In the genomic region with DNA sequence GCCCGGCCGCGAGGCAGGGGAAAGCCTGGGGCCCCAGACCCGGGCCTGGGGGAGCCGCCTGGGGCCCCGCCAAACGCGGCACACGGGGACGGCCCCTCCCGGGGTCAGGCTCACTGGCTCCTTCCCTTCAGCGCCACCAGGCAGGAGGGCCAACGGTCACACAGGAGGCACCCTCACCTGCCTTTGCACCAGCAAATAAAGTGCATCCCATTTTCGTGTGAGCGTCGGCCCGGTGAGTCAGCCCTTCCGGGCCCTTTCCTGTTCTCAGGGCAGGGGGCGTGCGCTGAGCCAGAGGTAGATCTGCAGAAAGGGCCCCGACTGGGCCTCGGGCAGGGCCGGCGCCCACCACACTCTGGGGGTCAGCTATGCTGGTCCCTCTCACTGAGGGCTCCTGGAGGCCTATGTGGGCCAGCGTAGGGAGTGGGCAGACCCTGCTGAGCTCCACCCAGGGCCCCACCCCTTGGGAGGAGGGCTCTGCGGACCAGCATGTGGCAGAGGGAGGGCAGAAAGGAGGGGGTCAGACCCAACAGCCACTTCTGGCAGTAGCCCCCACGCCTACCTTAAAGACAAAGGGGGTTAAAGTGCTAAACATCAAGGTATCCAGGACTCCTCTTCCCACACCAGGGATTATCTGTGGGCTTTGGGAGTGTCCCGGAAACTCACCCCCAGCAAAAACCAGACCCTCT, we compare ENCODE assay signal across 8 cellular contexts. TPM values are rescaled to one million over a fixed set of nuclear protein-coding genes. Genes with fewer than 3 reads are reported as not detected.
DNase-seq lines count a peak whose midpoint lies in the region; ATAC-seq and TF ChIP-seq lines count a peak whose summit lies in the region.

No MANE protein-coding gene starts in this region.

- intact Hi-C loops in Caco-2 (cut with micrococcal nuclease; ENCODE audit: unreplicated experiment) (loop anchor here (1.0 to 5.0 kb wide), 6 partner anchors 12 to 420 kb away; a partner anchor contains a TSS), activated B cell treated with CpG ODN at 0.5 μM for 24 hours (cut with micrococcal nuclease) (loop anchor here (5.0 kb wide), 2 partner anchors 315 to 405 kb away; a partner anchor contains a TSS)

- peak; percentile 96 to 97 for DNase-seq in Caco-2
- DNase-seq in H7 = peak; percentile 95
- peak; percentile 54 to 79 for DNase-seq in NCI-H1930 (lab: John Stamatoyannopoulos, UW)
- DNase-seq in activated B cell treated with CpG ODN at 0.5 μM for 24 hours = peak; percentile 65
- DNase-seq in choroid plexus epithelial cell (ENCODE audit: low read depth) = peak; percentile 75
- DNase-seq in stimulated activated CD4-positive, alpha-beta T cell treated with anti-CD3 and anti-CD28 coated beads, Interleukin-2, amount 100 ng/mL, for 4 hours (ENCODE audit: low read depth) = peak; percentile 67

- CTCF ChIA-PET in Caco-2 (lab: Charles Lee) = interaction anchor here (1.0 to 2.7 kb wide), 11 partner anchors 17 to 419 kb away, joined by 3 to 38 read pairs (median 5); a partner anchor contains a TSS
- CTCF ChIA-PET in activated B cell treated with CpG ODN at 0.5 μM for 24 hours (lab: Charles Lee) = interaction anchor here (0.9 to 1.3 kb wide), 3 partner anchors 24 to 419 kb away, joined by 3 to 6 read pairs (median 4); a partner anchor contains a TSS

- H3K4me3 ChIP-seq in Caco-2 (ENCODE audit: low read depth, low read length) = peak overlapping the region; percentile 58
- H3K4me3 ChIP-seq in H7 (ENCODE audit: insufficient read depth, low read depth, low read length) = peak overlapping the region; percentile 65
- peak overlapping the region; percentile 66 for H3K4me3 ChIP-seq in choroid plexus epithelial cell (ENCODE audit: low read depth, low read length)

- peak overlapping the region; percentile 94 for H3K27ac Mint-ChIP-seq in Caco-2 (ENCODE audit: unreplicated experiment)
- peak overlapping the region; percentile 85 for H3K27ac Mint-ChIP-seq in activated B cell treated with CpG ODN at 0.5 μM for 24 hours

- ATAC-seq in activated B cell treated with CpG ODN at 0.5 μM for 24 hours (ENCODE audit: low read depth) (peak; percentile 31), GM21367 (IDR thresholded peaks at IDR 0.05; ENCODE audit: unreplicated experiment) (no peak)

- H3K9me3 Mint-ChIP-seq in Caco-2 (ENCODE audit: unreplicated experiment) (no peaks in the 10 kb centered on the region), activated B cell treated with CpG ODN at 0.5 μM for 24 hours (no peaks in the 10 kb centered on the region)

- H3K36me3 ChIP-seq in Caco-2 (ENCODE audit: control insufficient read depth, insufficient read depth, low read length) = peaks cover 4% of the 10 kb centered on the region
- peaks cover 2% of the 10 kb centered on the region for H3K36me3 ChIP-seq in H7 (replicated peaks; ENCODE audit: control insufficient read depth, insufficient read depth, low read length)

- H3K4me1 Mint-ChIP-seq in Caco-2 (ENCODE audit: low read depth, unreplicated experiment) = peaks cover 43% of the 10 kb centered on the region
- H3K4me1 Mint-ChIP-seq in activated B cell treated with CpG ODN at 0.5 μM for 24 hours = peaks cover 39% of the 10 kb centered on the region

- peaks cover 68% of the 10 kb centered on the region for H3K36me3 Mint-ChIP-seq in Caco-2 (ENCODE audit: insufficient read depth, unreplicated experiment)
- H3K36me3 Mint-ChIP-seq in activated B cell treated with CpG ODN at 0.5 μM for 24 hours (ENCODE audit: low read depth) = peaks cover 8% of the 10 kb centered on the region

- POLR2A ChIA-PET in Caco-2 (lab: Charles Lee) = interaction anchor here (0.5 to 2.0 kb wide), 16 partner anchors 16 to 436 kb away, joined by 3 to 17 read pairs (median 4); a partner anchor contains a TSS
- POLR2A ChIA-PET in activated B cell treated with CpG ODN at 0.5 μM for 24 hours (lab: Charles Lee) = interaction anchor here (0.6 to 2.2 kb wide), 8 partner anchors 11 to 436 kb away, joined by 4 to 13 read pairs (median 9); a partner anchor contains a TSS

- TF ChIP-seq CTCF in Caco-2 (IDR thresholded peaks at IDR 0.05; ENCODE audit: insufficient read depth in 1 of 2, low read depth in 1 of 2, low read length in 1 of 2, severe bottlenecking in 1 of 2, unreplicated experiment in 1 of 2) (peak; percentile 33 to 38), activated B cell treated with CpG ODN at 0.5 μM for 24 hours (IDR thresholded peaks at IDR 0.05) (no peak), choroid plexus epithelial cell (conservative IDR thresholded peaks at IDR 0.05; ENCODE audit: low read depth, low read length) (peak; percentile 27)

- H3K27me3 ChIP-seq in Caco-2 (replicated peaks; ENCODE audit: control insufficient read depth, insufficient read depth, low read length) (no peaks in the 10 kb centered on the region), H7 (ENCODE audit: control insufficient read depth, insufficient read depth, low read length) (no peaks in the 10 kb centered on the region), layer of hippocampus (ENCODE audit: control insufficient read depth, insufficient read depth, low read length) (no peaks in the 10 kb centered on the region)

- no peaks in the 10 kb centered on the region for H3K9me3 ChIP-seq in Caco-2

- TSS peak; percentile 2 for BruUV-seq in Caco-2 (replicated peaks; lab: Mats Ljungman, UMichigan)

- H3K27me3 Mint-ChIP-seq in Caco-2 (ENCODE audit: insufficient read depth, unreplicated experiment) (no peaks in the 10 kb centered on the region), activated B cell treated with CpG ODN at 0.5 μM for 24 hours (no peaks in the 10 kb centered on the region)

- H3K4me3 Mint-ChIP-seq in Caco-2 (ENCODE audit: unreplicated experiment) (peak overlapping the region; percentile 89), activated B cell treated with CpG ODN at 0.5 μM for 24 hours (peak overlapping the region; percentile 87)

- peak overlapping the region; percentile 89 for H3K27ac ChIP-seq in layer of hippocampus (ENCODE audit: low read depth, low read length)

- H3K4me1 ChIP-seq in Caco-2 = peaks cover 22% of the 10 kb centered on the region

RNA-seq across cellular contexts. Expression of a gene that starts 0.9 kb away (rescaled TPM):
- total RNA-seq in Caco-2 (2022) (101 and 113 TPM in 2 replicates), activated B cell treated with CpG ODN at 0.5 μM for 24 hours (43.6 and 49.7 TPM in 2 replicates)
- total RNA-seq in H7 (2014; rRNA removed; shearing (Covaris generic)) = 21.8 and 26.6 TPM in 2 replicates

RNA-seq across cellular contexts. Expression of a gene that starts 12.6 kb away (rescaled TPM):
- total RNA-seq in Caco-2 (2022) (40.0 and 47.9 TPM in 2 replicates), activated B cell treated with CpG ODN at 0.5 μM for 24 hours (10.2 and 12.0 TPM in 2 replicates)
- 13.3 and 15.5 TPM in 2 replicates for total RNA-seq in H7 (2014; rRNA removed; shearing (Covaris generic))

RNA-seq across cellular contexts. Expression of a gene that starts 22.3 kb away (rescaled TPM):
- total RNA-seq in Caco-2 (2022) (13.4 and 13.6 TPM in 2 replicates), activated B cell treated with CpG ODN at 0.5 μM for 24 hours (6.8 and 9.0 TPM in 2 replicates)
- 3.8 and 5.7 TPM in 2 replicates for total RNA-seq in H7 (2014; rRNA removed; shearing (Covaris generic))

RNA-seq across cellular contexts. Expression of a gene that starts 23.8 kb away (rescaled TPM):
- total RNA-seq in Caco-2 (2022) (176 and 181 TPM in 2 replicates), activated B cell treated with CpG ODN at 0.5 μM for 24 hours (75.7 and 75.8 TPM in 2 replicates)
- 70.8 and 75.3 TPM in 2 replicates for total RNA-seq in H7 (2014; rRNA removed; shearing (Covaris generic))
